In genomic region chr18:35467624-35468016, GRCh38 we compare ENCODE assay signal across 9 cellular contexts. TPM values are rescaled to one million over a fixed set of nuclear protein-coding genes. Genes with fewer than 3 reads are reported as not detected.
DNase-seq lines count a peak whose midpoint lies in the region; ATAC-seq and TF ChIP-seq lines count a peak whose summit lies in the region.
"Had no signal": no experiment of that assay in that cellular context is flagged by ENCODE, and none has a peak within 500 bp of the region (broad histone marks: within the 10 kb centered on the region; RNA-seq: fewer than 3 reads in every experiment).

No MANE protein-coding gene starts in this region.

- H3K4me2 ChIP-seq in BLaER1 = peak overlapping the region; percentile 94

- H3K27me3 ChIP-seq in BLaER1 (no peaks in the 10 kb centered on the region), foreskin keratinocyte (no peaks in the 10 kb centered on the region)

- peak overlapping the region; percentile 83 for H3K9ac ChIP-seq in BLaER1

- intact Hi-C loops in left colon (cut with DNase I, micrococcal nuclease) = no loop called here

- in situ Hi-C loops in G401 (cut with HindIII; ENCODE audit: low sequenced_read_pairs) = no loop called here

- H3K27ac ChIP-seq in BLaER1 = peak overlapping the region; percentile 97
- no peak overlapping the region for H3K27ac ChIP-seq in foreskin keratinocyte

- DNase-seq in NCI-H524 treated with DMSO at 0.1 percent for 48 hours (lab: John Stamatoyannopoulos, UW) (peak; percentile 67), hippocampal formation (lab: John Stamatoyannopoulos, UW) (no peak), foreskin keratinocyte (no peak), G401 (ENCODE audit: low spot score) (no peak), left colon (no peak)
- DNase-seq: NCI-H1694 treated with DMSO at 0.1 percent for 48 hours had no signal

- H4K20me1 ChIP-seq in BLaER1 = no peaks in the 10 kb centered on the region

- no peaks in the 10 kb centered on the region for H3K9me3 ChIP-seq in BLaER1

- TF ChIP-seq CTCF in foreskin keratinocyte (conservative IDR thresholded peaks at IDR 0.05) = no peak

- ATAC-seq in GM19351 (IDR thresholded peaks at IDR 0.05; ENCODE audit: unreplicated experiment) (peak; percentile 65), HG03060 (IDR thresholded peaks at IDR 0.05; ENCODE audit: low read depth, unreplicated experiment) (peak; percentile 77), foreskin keratinocyte (no peak), left colon (no peak)

- peaks cover 80% of the 10 kb centered on the region for H3K4me1 ChIP-seq in BLaER1
- H3K4me1 ChIP-seq in foreskin keratinocyte = peaks cover 7% of the 10 kb centered on the region

- peak overlapping the region; percentile 57 for H3K4me3 ChIP-seq in BLaER1

- no peaks in the 10 kb centered on the region for H3K36me3 ChIP-seq in BLaER1

RNA-seq across cellular contexts. Expression of gene INO80C, which starts 30.1 kb away (rescaled TPM):
- 56.3 and 62.6 TPM in 2 replicates for total RNA-seq in foreskin keratinocyte
- polyA plus RNA-seq in foreskin keratinocyte = 91.1 and 95.7 TPM in 2 replicates
- 21.5 and 61.9 TPM in 2 replicates for total RNA-seq in G401 (2014; rRNA removed; shearing (Covaris generic))
- 10 to 100 TPM; 35.2 to 37.5 TPM for total RNA-seq in left colon

Comparison
In these comparisons a context has a peak if more than half of its experiments do, and no peak if none do; other contexts are left out.
1. ATAC-seq: peak in GM19351 (single experiment) and HG03060 (single experiment); none in foreskin keratinocyte (single experiment) and left colon (single experiment).